ENCODE assay signal across 1 cellular context in genomic region chr12:103181366-103182152, GRCh38.
TF ChIP-seq lines count a peak whose summit lies in the region.

No MANE protein-coding gene starts in this region.

TF ChIP-seq in GM12878, 131 proteins besides CTCF, POLR2A, EP300 and RAD21 (continued from another document and continues in another):
- no peak for TF ChIP-seq CEBPB (IDR thresholded peaks at IDR 0.05; ENCODE audit: borderline replicate concordance in 1 of 2, low read depth in 2 of 2, low read length in 2 of 2)
- TF ChIP-seq, protein P1, sequence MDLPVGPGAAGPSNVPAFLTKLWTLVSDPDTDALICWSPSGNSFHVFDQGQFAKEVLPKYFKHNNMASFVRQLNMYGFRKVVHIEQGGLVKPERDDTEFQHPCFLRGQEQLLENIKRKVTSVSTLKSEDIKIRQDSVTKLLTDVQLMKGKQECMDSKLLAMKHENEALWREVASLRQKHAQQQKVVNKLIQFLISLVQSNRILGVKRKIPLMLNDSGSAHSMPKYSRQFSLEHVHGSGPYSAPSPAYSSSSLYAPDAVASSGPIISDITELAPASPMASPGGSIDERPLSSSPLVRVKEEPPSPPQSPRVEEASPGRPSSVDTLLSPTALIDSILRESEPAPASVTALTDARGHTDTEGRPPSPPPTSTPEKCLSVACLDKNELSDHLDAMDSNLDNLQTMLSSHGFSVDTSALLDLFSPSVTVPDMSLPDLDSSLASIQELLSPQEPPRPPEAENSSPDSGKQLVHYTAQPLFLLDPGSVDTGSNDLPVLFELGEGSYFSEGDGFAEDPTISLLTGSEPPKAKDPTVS (IDR thresholded peaks at IDR 0.05; ENCODE audit: low read depth, low read length): 0 out of 2 replicates have a peak, but pooled peaks have one; percentile 72
- 0 out of 2 replicates have a peak, but pooled peaks have one; percentile 14 for TF ChIP-seq MYB (IDR thresholded peaks at IDR 0.05; ENCODE audit: borderline replicate concordance, low read depth, low read length)
- TF ChIP-seq EGR1 (IDR thresholded peaks at IDR 0.05; ENCODE audit: borderline replicate concordance in 1 of 2, low read depth in 2 of 2, low read length in 2 of 2): no peak
- no peak for TF ChIP-seq SIN3A (IDR thresholded peaks at IDR 0.05; ENCODE audit: low read depth, low read length)
- TF ChIP-seq MEF2A (IDR thresholded peaks at IDR 0.05; ENCODE audit: insufficient read depth, low read depth, low read length): peak; percentile 68; the same call in 1 of the 2 replicates
- TF ChIP-seq NR2C2 (IDR thresholded peaks at IDR 0.05; ENCODE audit: borderline replicate concordance, control insufficient read depth, insufficient read length, low read depth): no peak
- no peak for TF ChIP-seq ZNF274 (IDR thresholded peaks at IDR 0.05; ENCODE audit: insufficient read depth, insufficient read length)
- no peak for TF ChIP-seq MYC (IDR thresholded peaks at IDR 0.05; ENCODE audit: insufficient read depth, insufficient read length, insufficient replicate concordance, low read length, severe bottlenecking)
- TF ChIP-seq, protein P2, sequence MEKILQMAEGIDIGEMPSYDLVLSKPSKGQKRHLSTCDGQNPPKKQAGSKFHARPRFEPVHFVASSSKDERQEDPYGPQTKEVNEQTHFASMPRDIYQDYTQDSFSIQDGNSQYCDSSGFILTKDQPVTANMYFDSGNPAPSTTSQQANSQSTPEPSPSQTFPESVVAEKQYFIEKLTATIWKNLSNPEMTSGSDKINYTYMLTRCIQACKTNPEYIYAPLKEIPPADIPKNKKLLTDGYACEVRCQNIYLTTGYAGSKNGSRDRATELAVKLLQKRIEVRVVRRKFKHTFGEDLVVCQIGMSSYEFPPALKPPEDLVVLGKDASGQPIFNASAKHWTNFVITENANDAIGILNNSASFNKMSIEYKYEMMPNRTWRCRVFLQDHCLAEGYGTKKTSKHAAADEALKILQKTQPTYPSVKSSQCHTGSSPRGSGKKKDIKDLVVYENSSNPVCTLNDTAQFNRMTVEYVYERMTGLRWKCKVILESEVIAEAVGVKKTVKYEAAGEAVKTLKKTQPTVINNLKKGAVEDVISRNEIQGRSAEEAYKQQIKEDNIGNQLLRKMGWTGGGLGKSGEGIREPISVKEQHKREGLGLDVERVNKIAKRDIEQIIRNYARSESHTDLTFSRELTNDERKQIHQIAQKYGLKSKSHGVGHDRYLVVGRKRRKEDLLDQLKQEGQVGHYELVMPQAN (conservative IDR thresholded peaks at IDR 0.05): no peak
- no peak for TF ChIP-seq KLF5 (IDR thresholded peaks at IDR 0.05; ENCODE audit: partially characterized antibody)
- TF ChIP-seq, protein P3, sequence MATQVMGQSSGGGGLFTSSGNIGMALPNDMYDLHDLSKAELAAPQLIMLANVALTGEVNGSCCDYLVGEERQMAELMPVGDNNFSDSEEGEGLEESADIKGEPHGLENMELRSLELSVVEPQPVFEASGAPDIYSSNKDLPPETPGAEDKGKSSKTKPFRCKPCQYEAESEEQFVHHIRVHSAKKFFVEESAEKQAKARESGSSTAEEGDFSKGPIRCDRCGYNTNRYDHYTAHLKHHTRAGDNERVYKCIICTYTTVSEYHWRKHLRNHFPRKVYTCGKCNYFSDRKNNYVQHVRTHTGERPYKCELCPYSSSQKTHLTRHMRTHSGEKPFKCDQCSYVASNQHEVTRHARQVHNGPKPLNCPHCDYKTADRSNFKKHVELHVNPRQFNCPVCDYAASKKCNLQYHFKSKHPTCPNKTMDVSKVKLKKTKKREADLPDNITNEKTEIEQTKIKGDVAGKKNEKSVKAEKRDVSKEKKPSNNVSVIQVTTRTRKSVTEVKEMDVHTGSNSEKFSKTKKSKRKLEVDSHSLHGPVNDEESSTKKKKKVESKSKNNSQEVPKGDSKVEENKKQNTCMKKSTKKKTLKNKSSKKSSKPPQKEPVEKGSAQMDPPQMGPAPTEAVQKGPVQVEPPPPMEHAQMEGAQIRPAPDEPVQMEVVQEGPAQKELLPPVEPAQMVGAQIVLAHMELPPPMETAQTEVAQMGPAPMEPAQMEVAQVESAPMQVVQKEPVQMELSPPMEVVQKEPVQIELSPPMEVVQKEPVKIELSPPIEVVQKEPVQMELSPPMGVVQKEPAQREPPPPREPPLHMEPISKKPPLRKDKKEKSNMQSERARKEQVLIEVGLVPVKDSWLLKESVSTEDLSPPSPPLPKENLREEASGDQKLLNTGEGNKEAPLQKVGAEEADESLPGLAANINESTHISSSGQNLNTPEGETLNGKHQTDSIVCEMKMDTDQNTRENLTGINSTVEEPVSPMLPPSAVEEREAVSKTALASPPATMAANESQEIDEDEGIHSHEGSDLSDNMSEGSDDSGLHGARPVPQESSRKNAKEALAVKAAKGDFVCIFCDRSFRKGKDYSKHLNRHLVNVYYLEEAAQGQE (IDR thresholded peaks at IDR 0.05; ENCODE audit: low read depth, low read length): no peak
- TF ChIP-seq CHD1 (IDR thresholded peaks at IDR 0.05; ENCODE audit: low read depth, low read length): no peak
- TF ChIP-seq CBX5 (IDR thresholded peaks at IDR 0.05; ENCODE audit: low read depth): peak; percentile 67
- no peak for TF ChIP-seq SREBF1 (IDR thresholded peaks at IDR 0.05; ENCODE audit: low read length)
- peak; percentile 64 for TF ChIP-seq RUNX3 (IDR thresholded peaks at IDR 0.05; ENCODE audit: low read length)
- no peak for TF ChIP-seq IRF3 (IDR thresholded peaks at IDR 0.05)
- peak; percentile 16 for TF ChIP-seq RELA (IDR thresholded peaks at IDR 0.05; ENCODE audit: borderline replicate concordance, partially characterized antibody)
- TF ChIP-seq, protein P4, sequence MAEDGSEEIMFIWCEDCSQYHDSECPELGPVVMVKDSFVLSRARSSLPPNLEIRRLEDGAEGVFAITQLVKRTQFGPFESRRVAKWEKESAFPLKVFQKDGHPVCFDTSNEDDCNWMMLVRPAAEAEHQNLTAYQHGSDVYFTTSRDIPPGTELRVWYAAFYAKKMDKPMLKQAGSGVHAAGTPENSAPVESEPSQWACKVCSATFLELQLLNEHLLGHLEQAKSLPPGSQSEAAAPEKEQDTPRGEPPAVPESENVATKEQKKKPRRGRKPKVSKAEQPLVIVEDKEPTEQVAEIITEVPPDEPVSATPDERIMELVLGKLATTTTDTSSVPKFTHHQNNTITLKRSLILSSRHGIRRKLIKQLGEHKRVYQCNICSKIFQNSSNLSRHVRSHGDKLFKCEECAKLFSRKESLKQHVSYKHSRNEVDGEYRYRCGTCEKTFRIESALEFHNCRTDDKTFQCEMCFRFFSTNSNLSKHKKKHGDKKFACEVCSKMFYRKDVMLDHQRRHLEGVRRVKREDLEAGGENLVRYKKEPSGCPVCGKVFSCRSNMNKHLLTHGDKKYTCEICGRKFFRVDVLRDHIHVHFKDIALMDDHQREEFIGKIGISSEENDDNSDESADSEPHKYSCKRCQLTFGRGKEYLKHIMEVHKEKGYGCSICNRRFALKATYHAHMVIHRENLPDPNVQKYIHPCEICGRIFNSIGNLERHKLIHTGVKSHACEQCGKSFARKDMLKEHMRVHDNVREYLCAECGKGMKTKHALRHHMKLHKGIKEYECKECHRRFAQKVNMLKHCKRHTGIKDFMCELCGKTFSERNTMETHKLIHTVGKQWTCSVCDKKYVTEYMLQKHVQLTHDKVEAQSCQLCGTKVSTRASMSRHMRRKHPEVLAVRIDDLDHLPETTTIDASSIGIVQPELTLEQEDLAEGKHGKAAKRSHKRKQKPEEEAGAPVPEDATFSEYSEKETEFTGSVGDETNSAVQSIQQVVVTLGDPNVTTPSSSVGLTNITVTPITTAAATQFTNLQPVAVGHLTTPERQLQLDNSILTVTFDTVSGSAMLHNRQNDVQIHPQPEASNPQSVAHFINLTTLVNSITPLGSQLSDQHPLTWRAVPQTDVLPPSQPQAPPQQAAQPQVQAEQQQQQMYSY (CRISPR knock-in tag; IDR thresholded peaks at IDR 0.05): no peak
- TF ChIP-seq SREBF2 (IDR thresholded peaks at IDR 0.05; ENCODE audit: low read length): no peak
- no peak for TF ChIP-seq CHD4 (IDR thresholded peaks at IDR 0.05)
- TF ChIP-seq ZZZ3 (IDR thresholded peaks at IDR 0.05; ENCODE audit: control insufficient read depth, insufficient read length, low read depth): no peak
- no peak for TF ChIP-seq ZBTB4 (CRISPR knock-in tag; IDR thresholded peaks at IDR 0.05)
- TF ChIP-seq, protein P5, sequence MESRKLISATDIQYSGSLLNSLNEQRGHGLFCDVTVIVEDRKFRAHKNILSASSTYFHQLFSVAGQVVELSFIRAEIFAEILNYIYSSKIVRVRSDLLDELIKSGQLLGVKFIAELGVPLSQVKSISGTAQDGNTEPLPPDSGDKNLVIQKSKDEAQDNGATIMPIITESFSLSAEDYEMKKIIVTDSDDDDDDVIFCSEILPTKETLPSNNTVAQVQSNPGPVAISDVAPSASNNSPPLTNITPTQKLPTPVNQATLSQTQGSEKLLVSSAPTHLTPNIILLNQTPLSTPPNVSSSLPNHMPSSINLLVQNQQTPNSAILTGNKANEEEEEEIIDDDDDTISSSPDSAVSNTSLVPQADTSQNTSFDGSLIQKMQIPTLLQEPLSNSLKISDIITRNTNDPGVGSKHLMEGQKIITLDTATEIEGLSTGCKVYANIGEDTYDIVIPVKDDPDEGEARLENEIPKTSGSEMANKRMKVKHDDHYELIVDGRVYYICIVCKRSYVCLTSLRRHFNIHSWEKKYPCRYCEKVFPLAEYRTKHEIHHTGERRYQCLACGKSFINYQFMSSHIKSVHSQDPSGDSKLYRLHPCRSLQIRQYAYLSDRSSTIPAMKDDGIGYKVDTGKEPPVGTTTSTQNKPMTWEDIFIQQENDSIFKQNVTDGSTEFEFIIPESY (IDR thresholded peaks at IDR 0.05): no peak
- TF ChIP-seq KAT2A (conservative IDR thresholded peaks at IDR 0.05; ENCODE audit: control insufficient read depth, low read depth, low read length): no peak
- TF ChIP-seq ZBED1 (IDR thresholded peaks at IDR 0.05; ENCODE audit: borderline replicate concordance): peak; percentile 57; the same call in 1 of the 2 replicates
- TF ChIP-seq, protein P6, sequence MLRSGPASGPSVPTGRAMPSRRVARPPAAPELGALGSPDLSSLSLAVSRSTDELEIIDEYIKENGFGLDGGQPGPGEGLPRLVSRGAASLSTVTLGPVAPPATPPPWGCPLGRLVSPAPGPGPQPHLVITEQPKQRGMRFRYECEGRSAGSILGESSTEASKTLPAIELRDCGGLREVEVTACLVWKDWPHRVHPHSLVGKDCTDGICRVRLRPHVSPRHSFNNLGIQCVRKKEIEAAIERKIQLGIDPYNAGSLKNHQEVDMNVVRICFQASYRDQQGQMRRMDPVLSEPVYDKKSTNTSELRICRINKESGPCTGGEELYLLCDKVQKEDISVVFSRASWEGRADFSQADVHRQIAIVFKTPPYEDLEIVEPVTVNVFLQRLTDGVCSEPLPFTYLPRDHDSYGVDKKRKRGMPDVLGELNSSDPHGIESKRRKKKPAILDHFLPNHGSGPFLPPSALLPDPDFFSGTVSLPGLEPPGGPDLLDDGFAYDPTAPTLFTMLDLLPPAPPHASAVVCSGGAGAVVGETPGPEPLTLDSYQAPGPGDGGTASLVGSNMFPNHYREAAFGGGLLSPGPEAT (IDR thresholded peaks at IDR 0.05; ENCODE audit: low read depth): peak; percentile 85; the same call in 1 of the 2 replicates
- TF ChIP-seq POLR2AphosphoS5 (IDR thresholded peaks at IDR 0.05; ENCODE audit: low read length): no peak
- TF ChIP-seq PML (IDR thresholded peaks at IDR 0.05; ENCODE audit: low read length): no peak
- TF ChIP-seq CHD2 (IDR thresholded peaks at IDR 0.05; ENCODE audit: borderline replicate concordance, low read depth, low read length): peak; percentile 57; the same call in 1 of the 2 replicates
- TF ChIP-seq ZNF384 (IDR thresholded peaks at IDR 0.05; ENCODE audit: borderline replicate concordance, low read depth, low read length): no peak
- no peak for TF ChIP-seq ZNF207 (IDR thresholded peaks at IDR 0.05; ENCODE audit: borderline replicate concordance)
- TF ChIP-seq BCL11A (IDR thresholded peaks at IDR 0.05; ENCODE audit: low read depth, low read length): peak; percentile 63; the same call in 1 of the 2 replicates
- TF ChIP-seq E2F8 (IDR thresholded peaks at IDR 0.05; ENCODE audit: low read depth, partially characterized antibody): no peak
- TF ChIP-seq ZSCAN29 (IDR thresholded peaks at IDR 0.05): no peak
